In genomic region chr13:47215741-47216140, GRCh38 we compare ENCODE assay signal across 1 cellular context.
TF ChIP-seq lines count a peak whose summit lies in the region.

No MANE protein-coding gene starts in this region.

TF ChIP-seq in IMR-90, 13 proteins besides CTCF, POLR2A, EP300 and RAD21:
- no peak for TF ChIP-seq USF2 (IDR thresholded peaks at IDR 0.05; ENCODE audit: low read depth, low read length)
- 0 out of 2 replicates have a peak, but pooled peaks have one; percentile 6 for TF ChIP-seq FOS (IDR thresholded peaks at IDR 0.05; ENCODE audit: low read depth, low read length)
